8 cellular contexts compared by ENCODE assay signal in genomic region chr19:12194827-12195500, GRCh38. TPM values are rescaled to one million over a fixed set of nuclear protein-coding genes. Genes with fewer than 3 reads are reported as not detected.
DNase-seq lines count a peak whose midpoint lies in the region; ATAC-seq and TF ChIP-seq lines count a peak whose summit lies in the region.

No MANE protein-coding gene starts in this region.

- whole genome bisulfite sequencing in ectodermal cell, 2 experiments: 76 to 77% methylated on average over 58 of the region's 58 CpGs

- peak overlapping the region; percentile 83 for H3K27ac Mint-ChIP-seq in activated CD8-positive, alpha-beta T cell treated with anti-CD3 and anti-CD28 coated beads for 36 hours
- H3K27ac Mint-ChIP-seq in memory B cell: peak overlapping the region; percentile 82

- H3K27me3 Mint-ChIP-seq in activated CD8-positive, alpha-beta T cell treated with anti-CD3 and anti-CD28 coated beads for 36 hours: no peaks in the 10 kb centered on the region
- H3K27me3 Mint-ChIP-seq in memory B cell: no peaks in the 10 kb centered on the region

- intact Hi-C loops in activated CD8-positive, alpha-beta T cell treated with anti-CD3 and anti-CD28 coated beads for 36 hours (cut with micrococcal nuclease): no loop called here

- H3K9me3 ChIP-seq in ectodermal cell (ENCODE audit: control insufficient read depth, low read length): no peaks in the 10 kb centered on the region

- H3K9me3 Mint-ChIP-seq in activated CD8-positive, alpha-beta T cell treated with anti-CD3 and anti-CD28 coated beads for 36 hours: peaks cover 40% of the 10 kb centered on the region
- H3K9me3 Mint-ChIP-seq in memory B cell: peaks cover 7% of the 10 kb centered on the region

- H3K4me1 ChIP-seq in ectodermal cell (ENCODE audit: control insufficient read depth, insufficient read depth, low read length): no peaks in the 10 kb centered on the region

- TF ChIP-seq CTCF in activated CD8-positive, alpha-beta T cell treated with anti-CD3 and anti-CD28 coated beads for 36 hours (IDR thresholded peaks at IDR 0.05): no peak

- POLR2A ChIA-PET in activated CD8-positive, alpha-beta T cell treated with anti-CD3 and anti-CD28 coated beads for 36 hours (lab: Charles Lee): interaction anchor here (0.6 to 1.7 kb wide), 3 partner anchors 126 to 620 kb away, joined by 3 to 10 read pairs (median 4); partner anchors contain the start of gene ZNF563

- H3K27me3 ChIP-seq in H7 (ENCODE audit: control insufficient read depth, insufficient read depth, low read length): no peaks in the 10 kb centered on the region
- no peaks in the 10 kb centered on the region for H3K27me3 ChIP-seq in ectodermal cell (ENCODE audit: control insufficient read depth, insufficient read depth, low read length, poor library complexity, severe bottlenecking)

- no peak overlapping the region for H3K27ac ChIP-seq in ectodermal cell (ENCODE audit: insufficient read depth, low read depth, low read length, poor library complexity, severe bottlenecking)

- ATAC-seq in activated CD8-positive, alpha-beta T cell treated with anti-CD3 and anti-CD28 coated beads for 36 hours: peak; percentile 97
- ATAC-seq in memory B cell (ENCODE audit: low read depth): peak; percentile 97

- H3K4me3 Mint-ChIP-seq in activated CD8-positive, alpha-beta T cell treated with anti-CD3 and anti-CD28 coated beads for 36 hours: peak overlapping the region; percentile 75
- peak overlapping the region; percentile 88 for H3K4me3 Mint-ChIP-seq in memory B cell

- peaks cover 27% of the 10 kb centered on the region for H3K4me1 Mint-ChIP-seq in activated CD8-positive, alpha-beta T cell treated with anti-CD3 and anti-CD28 coated beads for 36 hours (ENCODE audit: low read depth)
- H3K4me1 Mint-ChIP-seq in memory B cell: peaks cover 5% of the 10 kb centered on the region

- H3K4me3 ChIP-seq in H7 (ENCODE audit: insufficient read depth, low read depth, low read length) (no peak overlapping the region), ectodermal cell (ENCODE audit: insufficient read depth, low read depth, low read length) (peak overlapping the region; percentile 30)

- DNase-seq in H7: peak; percentile 83
- DNase-seq in activated CD8-positive, alpha-beta T cell treated with anti-CD3 and anti-CD28 coated beads for 36 hours: peak; percentile 93
- peak; percentile 45 to 69 for DNase-seq in memory B cell (ENCODE audit: low spot score in 2 of 2)
- DNase-seq in stimulated activated CD4-positive, alpha-beta T cell treated with anti-CD3 and anti-CD28 coated beads, TNF-alpha, amount 100 ng/mL, for 24 hours (ENCODE audit: low read depth in 3 of 3): peak; percentile 55 to 75 (median 64)
- no peak for DNase-seq in NCI-H510A treated with DMSO at 0.1 percent for 48 hours (lab: John Stamatoyannopoulos, UW)
- no peak for DNase-seq in COR-L47 (lab: John Stamatoyannopoulos, UW)
- no peak for DNase-seq in SW480 (ENCODE audit: low spot score)

- no peaks in the 10 kb centered on the region for H3K36me3 ChIP-seq in H7 (replicated peaks; ENCODE audit: control insufficient read depth, insufficient read depth, low read length)
- H3K36me3 ChIP-seq in ectodermal cell (ENCODE audit: control insufficient read depth, insufficient read depth, low read length): peaks cover 13% of the 10 kb centered on the region

- CTCF ChIA-PET in activated CD8-positive, alpha-beta T cell treated with anti-CD3 and anti-CD28 coated beads for 36 hours (lab: Charles Lee): interaction anchor here (1.2 to 1.4 kb wide), 2 partner anchors 12 to 135 kb away, joined by 3 to 4 read pairs; no protein-coding TSS in a partner anchor

- H3K36me3 Mint-ChIP-seq in activated CD8-positive, alpha-beta T cell treated with anti-CD3 and anti-CD28 coated beads for 36 hours (ENCODE audit: low read depth): peaks cover 66% of the 10 kb centered on the region
- peaks cover 26% of the 10 kb centered on the region for H3K36me3 Mint-ChIP-seq in memory B cell

RNA-seq across cellular contexts. Expression of gene ZNF136, which starts 32.1 kb away (rescaled TPM):
- 1.5 and 3.8 TPM in 2 replicates for total RNA-seq in H7 (2014; rRNA removed; shearing (Covaris generic))
- 10 to 100 TPM; 10.2 to 10.3 TPM for total RNA-seq in activated CD8-positive, alpha-beta T cell treated with anti-CD3 and anti-CD28 coated beads for 36 hours
- 12.3 TPM for polyA plus RNA-seq in ectodermal cell (2013, experiment 1 of 4)
- 14.0 TPM for polyA plus RNA-seq in ectodermal cell (2013, experiment 2 of 4)
- 11.1 TPM for polyA plus RNA-seq in ectodermal cell (2013, experiment 3 of 4)
- 11.3 TPM for polyA plus RNA-seq in ectodermal cell (2013, experiment 4 of 4)

RNA-seq across cellular contexts. Expression of gene ZNF625, which starts 38.4 kb away (rescaled TPM):
- 7.7 and 12.9 TPM in 2 replicates for total RNA-seq in H7 (2014; rRNA removed; shearing (Covaris generic))
- 1 to 10 TPM; 3.9 to 4.6 TPM for total RNA-seq in activated CD8-positive, alpha-beta T cell treated with anti-CD3 and anti-CD28 coated beads for 36 hours
- 21.1 TPM for polyA plus RNA-seq in ectodermal cell (2013, experiment 1 of 4)
- 21.4 TPM for polyA plus RNA-seq in ectodermal cell (2013, experiment 2 of 4)
- polyA plus RNA-seq in ectodermal cell (2013, experiment 3 of 4): 16.3 TPM
- polyA plus RNA-seq in ectodermal cell (2013, experiment 4 of 4): 13.6 TPM

RNA-seq across cellular contexts. Expression of gene ZNF20, which starts 54.8 kb away (rescaled TPM):
- 2.7 and 4.1 TPM in 2 replicates for total RNA-seq in H7 (2014; rRNA removed; shearing (Covaris generic))
- total RNA-seq in activated CD8-positive, alpha-beta T cell treated with anti-CD3 and anti-CD28 coated beads for 36 hours: 1 to 10 TPM; 2.0 to 3.0 TPM
- 13.2 TPM for polyA plus RNA-seq in ectodermal cell (2013, experiment 1 of 4)
- 11.2 TPM for polyA plus RNA-seq in ectodermal cell (2013, experiment 2 of 4)
- 9.8 TPM for polyA plus RNA-seq in ectodermal cell (2013, experiment 3 of 4)
- 11.6 TPM for polyA plus RNA-seq in ectodermal cell (2013, experiment 4 of 4)

Comparison
In these comparisons a context has a peak if more than half of its experiments do, and no peak if none do; other contexts are left out.
1. DNase-seq: peak in H7 (single experiment), activated CD8-positive, alpha-beta T cell treated with anti-CD3 and anti-CD28 coated beads for 36 hours (single experiment), memory B cell (2 of 2) and stimulated activated CD4-positive, alpha-beta T cell treated with anti-CD3 and anti-CD28 coated beads, TNF-alpha, amount 100 ng/mL, for 24 hours (3 of 3); none in NCI-H510A treated with DMSO at 0.1 percent for 48 hours (single experiment), COR-L47 (single experiment) and SW480 (single experiment).